In genomic region chr2:128305555-128306080, GRCh38 we compare ENCODE assay signal across 8 cellular contexts. TPM values are rescaled to one million over a fixed set of nuclear protein-coding genes. Genes with fewer than 3 reads are reported as not detected.
A peak's percentile ranks its signal among the peaks of the same experiment; 100 is the strongest.
DNase-seq lines count a peak whose midpoint lies in the region; ATAC-seq and TF ChIP-seq lines count a peak whose summit lies in the region.

No MANE protein-coding gene starts in this region.

- DNase-seq in BE2C (no peak), HuH-7.5 (ENCODE audit: low spot score) (no peak), RKO (ENCODE audit: low spot score) (no peak)
- DNase-seq in effector memory CD4-positive, alpha-beta T cell: no peak

- no peak for TF ChIP-seq RAD21 in liver (IDR thresholded peaks at IDR 0.05)

- H3K9me3 ChIP-seq in liver (ENCODE audit: control insufficient read depth in 4 of 4, low read length in 3 of 4) (no peaks in the 10 kb centered on the region), BE2C (no peaks in the 10 kb centered on the region)
- H3K9me3 ChIP-seq in effector memory CD4-positive, alpha-beta T cell (ENCODE audit: control insufficient read depth, low read length): no peaks in the 10 kb centered on the region

- H3K4me1 ChIP-seq in liver (ENCODE audit: control insufficient read depth in 4 of 4, insufficient read depth in 4 of 4, low read length in 3 of 4) (peaks cover 50 to 74% (median 66%) of the 10 kb centered on the region in 4 donors), BE2C (no peaks in the 10 kb centered on the region)
- H3K4me1 ChIP-seq in effector memory CD4-positive, alpha-beta T cell (ENCODE audit: control insufficient read depth, insufficient read depth, low read length, poor library complexity, severe bottlenecking): no peaks in the 10 kb centered on the region

- peak overlapping the region; percentile 10 to 34 for H3K9ac ChIP-seq in liver (ENCODE audit: low read depth in 1 of 2, low read length in 2 of 2)

- ATAC-seq in GM19035 (IDR thresholded peaks at IDR 0.05; ENCODE audit: unreplicated experiment) (peak; percentile 64), HG03442 (IDR thresholded peaks at IDR 0.05; ENCODE audit: unreplicated experiment) (peak; percentile 72), SK-N-SH treated with all-trans-retinoic acid at 6 μM for 48 hours (peak; percentile 34)

- no peak overlapping the region for H3K4me3 ChIP-seq in liver (ENCODE audit: low read depth in 1 of 3, low read length in 3 of 3)
- no peak overlapping the region for H3K4me3 ChIP-seq in BE2C (ENCODE audit: low read depth, low read length)
- H3K4me3 ChIP-seq in effector memory CD4-positive, alpha-beta T cell (ENCODE audit: insufficient read depth, low read depth, low read length, poor library complexity, severe bottlenecking): no peak overlapping the region

- H3K36me3 ChIP-seq in liver (ENCODE audit: control insufficient read depth in 4 of 4, insufficient read depth in 3 of 4, low read depth in 1 of 4, low read length in 3 of 4) (no peaks in the 10 kb centered on the region), BE2C (no peaks in the 10 kb centered on the region)
- no peaks in the 10 kb centered on the region for H3K36me3 ChIP-seq in effector memory CD4-positive, alpha-beta T cell (ENCODE audit: control insufficient read depth, insufficient read depth, low read length)

- peak overlapping the region; percentile 81 to 85 for H3K27ac ChIP-seq in liver (ENCODE audit: low read depth in 1 of 2, low read length in 2 of 2)
- H3K27ac ChIP-seq in effector memory CD4-positive, alpha-beta T cell (ENCODE audit: insufficient read depth, low read length, poor library complexity, severe bottlenecking): no peak overlapping the region

- no peaks in the 10 kb centered on the region for H3K27me3 ChIP-seq in liver (ENCODE audit: control insufficient read depth in 4 of 4, insufficient read depth in 4 of 4, low read length in 3 of 4)
- H3K27me3 ChIP-seq in BE2C: no peaks in the 10 kb centered on the region
- H3K27me3 ChIP-seq in effector memory CD4-positive, alpha-beta T cell (replicated peaks; ENCODE audit: control insufficient read depth, insufficient read depth, low read length, poor library complexity, severe bottlenecking): no peaks in the 10 kb centered on the region

- 52% methylated on average over 11 of the region's 11 CpGs for WGBS in liver

- TF ChIP-seq CTCF in liver (IDR thresholded peaks at IDR 0.05; ENCODE audit: low read depth, low read length, missing input control): no peak
- TF ChIP-seq CTCF in BE2C (IDR thresholded peaks at IDR 0.05; ENCODE audit: low read depth, low read length): no peak

TF ChIP-seq in SK-N-SH treated with all-trans-retinoic acid at 6 μM for 48 hours, 23 proteins besides CTCF, POLR2A, EP300 and RAD21 (continues in another document):
- no peak for TF ChIP-seq PATZ1 (CRISPR knock-in tag; IDR thresholded peaks at IDR 0.05; ENCODE audit: borderline replicate concordance)
- TF ChIP-seq ESRRG (CRISPR knock-in tag; IDR thresholded peaks at IDR 0.05): no peak
- no peak for TF ChIP-seq ZFP30 (CRISPR knock-in tag; IDR thresholded peaks at IDR 0.05)
- no peak for TF ChIP-seq ZNF70 (CRISPR knock-in tag; IDR thresholded peaks at IDR 0.05)
- TF ChIP-seq ZC3H10 (CRISPR knock-in tag; IDR thresholded peaks at IDR 0.05): no peak
- no peak for TF ChIP-seq RARB (CRISPR knock-in tag; IDR thresholded peaks at IDR 0.05)
- no peak for TF ChIP-seq POU6F1 (CRISPR knock-in tag; IDR thresholded peaks at IDR 0.05; ENCODE audit: borderline replicate concordance, low read depth)
- TF ChIP-seq TOX (CRISPR knock-in tag; IDR thresholded peaks at IDR 0.05; ENCODE audit: borderline replicate concordance): no peak
- TF ChIP-seq ZNF565 (CRISPR knock-in tag; conservative IDR thresholded peaks at IDR 0.05; ENCODE audit: low read depth): no peak
- no peak for TF ChIP-seq ISL1 (CRISPR knock-in tag; IDR thresholded peaks at IDR 0.05)
- TF ChIP-seq CSDC2 (CRISPR knock-in tag; IDR thresholded peaks at IDR 0.05): no peak; the same call in 1 of the 2 replicates

TF ChIP-seq in liver, 16 proteins besides CTCF, POLR2A, EP300 and RAD21:
- TF ChIP-seq HNF4A (conservative IDR thresholded peaks at IDR 0.05) (no peak), FOXA2 (IDR thresholded peaks at IDR 0.05) (no peak), ATF3 (IDR thresholded peaks at IDR 0.05) (no peak), REST (IDR thresholded peaks at IDR 0.05) (no peak), GABPA (IDR thresholded peaks at IDR 0.05 in 1 of 2, conservative IDR thresholded peaks at IDR 0.05 in 1 of 2) (no peak), ZBTB33 (IDR thresholded peaks at IDR 0.05) (no peak), MAX (IDR thresholded peaks at IDR 0.05) (no peak), NR2F2 (IDR thresholded peaks at IDR 0.05) (no peak), TAF1 (conservative IDR thresholded peaks at IDR 0.05) (no peak), FOXA1 (IDR thresholded peaks at IDR 0.05) (no peak), HNF4G (IDR thresholded peaks at IDR 0.05) (no peak), EGR1 (IDR thresholded peaks at IDR 0.05; ENCODE audit: low read depth in 2 of 2) (no peak), RXRA (IDR thresholded peaks at IDR 0.05) (no peak), YY1 (IDR thresholded peaks at IDR 0.05) (no peak), JUND (IDR thresholded peaks at IDR 0.05) (no peak), SP1 (IDR thresholded peaks at IDR 0.05) (no peak)

RNA-seq across cellular contexts. Expression of gene HS6ST1, which starts 13.1 kb away (rescaled TPM):
- total RNA-seq in liver: 10 to 100 TPM; 19.1 to 31.9 TPM
- polyA plus RNA-seq in liver: 10 to 100 TPM; 17.9 to 31.7 TPM
- polyA plus RNA-seq in BE2C (2012; ENCODE audit: insufficient read depth, insufficient read length, low read depth): 35.2 TPM
